In genomic region chr5:54965806-54966205, GRCh38 we compare ENCODE assay signal across 29 cellular contexts. TPM values are rescaled to one million over a fixed set of nuclear protein-coding genes. Genes with fewer than 3 reads are reported as not detected.
A peak's percentile ranks its signal among the peaks of the same experiment; 100 is the strongest.
DNase-seq lines count a peak whose midpoint lies in the region; ATAC-seq lines count a peak whose summit lies in the region.
"Had no signal": no experiment of that assay in that cellular context is flagged by ENCODE, and none has a peak within 500 bp of the region (broad histone marks: within the 10 kb centered on the region; RNA-seq: fewer than 3 reads in every experiment).

No MANE protein-coding gene starts in this region.

- peaks cover 3% of the 10 kb centered on the region for H3K36me3 Mint-ChIP-seq in activated naive CD4-positive, alpha-beta T cell treated with anti-CD3 and anti-CD28 coated beads, Interleukin-2, amount 50 U/mL, for 24 hours
- H3K36me3 Mint-ChIP-seq: CD4-positive, CD25-positive, alpha-beta regulatory T cell had no signal

- no peak for DNase-seq in activated naive CD4-positive, alpha-beta T cell (lab: John Stamatoyannopoulos, UW)
- peak; percentile 76 for DNase-seq in dermis blood vessel endothelial cell
- peak; percentile 73 to 75 for DNase-seq in lung microvascular endothelial cell (ENCODE audit: low read depth in 2 of 2)
- no peak for DNase-seq in NCI-H526 (lab: John Stamatoyannopoulos, UW)
- DNase-seq: CD4-positive, CD25-positive, alpha-beta regulatory T cell; EL; GDM1; GOT3; HFFc6; Karpas-422; NCI-H1092 treated with DMSO at 0.1 percent for 48 hours; NCI-H1436; NCI-H187; NCI-H2081 treated with DMSO at 0.1 percent for 48 hours; NCI-H446; NCI-H524 treated with DMSO at 0.1 percent for 48 hours; NCI-H82; NK-92 treated with Interleukin-12 subunit alpha and Interleukin-12 subunit beta, amount 100 ng/mL, for 24 hours; PC-3; SJCRH30 had no signal

- no peaks in the 10 kb centered on the region for H3K9me3 Mint-ChIP-seq in activated naive CD4-positive, alpha-beta T cell treated with anti-CD3 and anti-CD28 coated beads, Interleukin-2, amount 50 U/mL, for 24 hours
- H3K9me3 Mint-ChIP-seq: HFFc6 had no signal

- H3K4me3 Mint-ChIP-seq in activated naive CD4-positive, alpha-beta T cell treated with anti-CD3 and anti-CD28 coated beads, Interleukin-2, amount 50 U/mL, for 24 hours, result no peak overlapping the region
- H3K4me3 Mint-ChIP-seq: CD4-positive, CD25-positive, alpha-beta regulatory T cell; HFFc6 had no signal

- H3K27ac Mint-ChIP-seq in activated naive CD4-positive, alpha-beta T cell treated with anti-CD3 and anti-CD28 coated beads, Interleukin-2, amount 50 U/mL, for 24 hours, result peak overlapping the region; percentile 4
- H3K27ac Mint-ChIP-seq: HFFc6 had no signal

- ATAC-seq in HG03097 (IDR thresholded peaks at IDR 0.05; ENCODE audit: low FRiP score, unreplicated experiment), result no peak
- no peak for ATAC-seq in HG03354 (IDR thresholded peaks at IDR 0.05; ENCODE audit: poor library complexity, severe bottlenecking, unreplicated experiment)
- ATAC-seq: GM12878, HepG2, PC-3, Right ventricle myocardium inferior had no signal

- H3K4me1 Mint-ChIP-seq in activated naive CD4-positive, alpha-beta T cell treated with anti-CD3 and anti-CD28 coated beads, Interleukin-2, amount 50 U/mL, for 24 hours, result peaks cover 5% of the 10 kb centered on the region

- H3K27me3 Mint-ChIP-seq in activated naive CD4-positive, alpha-beta T cell treated with anti-CD3 and anti-CD28 coated beads, Interleukin-2, amount 50 U/mL, for 24 hours, result no peaks in the 10 kb centered on the region

RNA-seq across cellular contexts. Expression of gene ESM1, which starts 19.6 kb away (rescaled TPM):
- total RNA-seq in dermis blood vessel endothelial cell (54.5 and 70.8 TPM in 2 replicates), lung microvascular endothelial cell (141 and 157 TPM in 2 replicates)
- total RNA-seq: GM12878, HepG2, SJCRH30 had no signal

RNA-seq across cellular contexts. Expression of gene GZMK, which starts 58.2 kb away (rescaled TPM):
- total RNA-seq in dermis blood vessel endothelial cell, result not detected in 2 replicates
- total RNA-seq in lung microvascular endothelial cell, result not detected in 2 replicates
- total RNA-seq: A172, GM12878, HepG2, HFFc6, HT1080, PC-3, RPMI7951, SJCRH30 had no signal

Comparison
In these comparisons a context has a peak if more than half of its experiments do, and no peak if none do; other contexts are left out.
1. DNase-seq: peak in dermis blood vessel endothelial cell (single experiment) and lung microvascular endothelial cell (2 of 2); none in activated naive CD4-positive, alpha-beta T cell (0 of 4) and NCI-H526 (0 of 2).